ENCODE assay signal across 8 cellular contexts in genomic region chr18:79625195-79625923, GRCh38. TPM values are rescaled to one million over a fixed set of nuclear protein-coding genes. Genes with fewer than 3 reads are reported as not detected.
DNase-seq lines count a peak whose midpoint lies in the region; ATAC-seq, FAIRE-seq and TF ChIP-seq lines count a peak whose summit lies in the region.

No MANE protein-coding gene starts in this region.

- H3K4me1 ChIP-seq in kidney (ENCODE audit: control insufficient read depth in 1 of 2, insufficient read depth in 1 of 2, low read depth in 1 of 2, low read length in 2 of 2), result no peaks in the 10 kb centered on the region

- H3K9ac ChIP-seq in kidney (ENCODE audit: low read length in 2 of 2), result no peak overlapping the region

- FAIRE-seq in kidney (lab: Jason Lieb, UNC), result no peak

- no peak overlapping the region for H3K27ac ChIP-seq in kidney (ENCODE audit: low read depth in 2 of 2, low read length in 2 of 2)

- TF ChIP-seq CTCF in NB4 (IDR thresholded peaks at IDR 0.05; ENCODE audit: low read depth, low read length) (no peak), kidney (IDR thresholded peaks at IDR 0.05; ENCODE audit: borderline replicate concordance, extremely low read depth, insufficient read depth) (no peak)

- intact Hi-C loops in kidney (cut with DNase I), result no loop called here

- H3K4me3 ChIP-seq in NB4 (ENCODE audit: low read depth, low read length) (no peak overlapping the region), kidney (ENCODE audit: low read length in 2 of 2) (no peak overlapping the region)

- no peak for TF ChIP-seq POLR2A in NB4 (IDR thresholded peaks at IDR 0.05; ENCODE audit: extremely low read depth, insufficient read length)

- ATAC-seq in GM18511 (IDR thresholded peaks at IDR 0.05; ENCODE audit: unreplicated experiment) (peak; percentile 78), GM21786 (IDR thresholded peaks at IDR 0.05; ENCODE audit: unreplicated experiment) (peak; percentile 70)

- H3K9me3 ChIP-seq in kidney (ENCODE audit: control insufficient read depth in 1 of 2, low read length in 2 of 2), result no peaks in the 10 kb centered on the region

- H3K36me3 ChIP-seq in kidney (ENCODE audit: control insufficient read depth in 1 of 2, insufficient read depth in 2 of 2, low read length in 2 of 2), result no peaks in the 10 kb centered on the region

- DNase-seq in NB4 (ENCODE audit: low read depth), result peak; percentile 93
- peak; percentile 36 for DNase-seq in kidney
- DNase-seq in NCI-H748 (lab: John Stamatoyannopoulos, UW; ENCODE audit: unreplicated experiment), result no peak
- DNase-seq in amniotic stem cell (lab: John Stamatoyannopoulos, UW), result no peak
- DNase-seq in stimulated activated CD4-positive, alpha-beta T cell treated with anti-CD3 and anti-CD28 coated beads, Interleukin-2, amount 100 ng/mL, for 24 hours, result no peak
- DNase-seq in hypothalamus (lab: John Stamatoyannopoulos, UW), result no peak

RNA-seq across cellular contexts. Expression of gene CTDP1, which starts 54.2 kb away (rescaled TPM):
- total RNA-seq in kidney, result 21.8 TPM
- 11.1 TPM for polyA plus RNA-seq in kidney (ENCODE audit: insufficient read depth, low read depth, low replicate concordance)

Comparison
In these comparisons a context has a peak if more than half of its experiments do, and no peak if none do; other contexts are left out.
1. DNase-seq: peak in NB4 (single experiment) and kidney (single experiment); none in NCI-H748 (single experiment), amniotic stem cell (single experiment), stimulated activated CD4-positive, alpha-beta T cell treated with anti-CD3 and anti-CD28 coated beads, Interleukin-2, amount 100 ng/mL, for 24 hours (0 of 2) and hypothalamus (0 of 51).